20 cellular contexts compared by ENCODE assay signal in genomic region chr6:167558213-167558869, GRCh38.
DNase-seq lines count a peak whose midpoint lies in the region; TF ChIP-seq lines count a peak whose summit lies in the region.
"Had no signal": no experiment of that assay in that cellular context is flagged by ENCODE, and none has a peak within 500 bp of the region (broad histone marks: within the 10 kb centered on the region; RNA-seq: fewer than 3 reads in every experiment).

No MANE protein-coding gene starts in this region.

- 92% methylated on average over 7 to 8 of the region's 10 CpGs for WGBS in mesodermal cell (ENCODE audit: insufficient coverage in 2 of 2), 2 experiments
- WGBS in thyroid gland, 2 donors = 80 to 82% methylated on average over 9 to 10 of the region's 10 CpGs

- TF ChIP-seq POLR2A in thyroid gland (IDR thresholded peaks at IDR 0.05) = no peak

- H3K27me3 ChIP-seq in BLaER1 = no peaks in the 10 kb centered on the region
- no peaks in the 10 kb centered on the region for H3K27me3 ChIP-seq in SJSA1 (replicated peaks)
- no peaks in the 10 kb centered on the region for H3K27me3 ChIP-seq in colonic mucosa
- no peaks in the 10 kb centered on the region for H3K27me3 ChIP-seq in thyroid gland
- H3K27me3 ChIP-seq: dorsolateral prefrontal cortex, gastrocnemius medialis had no signal

- DNase-seq in SJSA1 (ENCODE audit: low read depth in 1 of 2, low spot score in 2 of 2) (peak; percentile 89 to 94), putamen (ENCODE audit: low spot score) (peak; percentile 55), colonic mucosa (no peak), thyroid gland (no peak), NCI-H1105 treated with DMSO at 0.1 percent for 48 hours (lab: John Stamatoyannopoulos, UW) (no peak), COR-L47 (lab: John Stamatoyannopoulos, UW) (no peak)
- DNase-seq: activated CD4-positive, alpha-beta memory T cell treated with anti-CD3 and anti-CD28 coated beads for 36 hours; activated CD4-positive, CD25-positive, alpha-beta regulatory T cell treated with anti-CD3 and anti-CD28 coated beads, Interleukin-2, amount 50 U/mL, for 72 hours; activated naive CD4-positive, alpha-beta T cell treated with Interleukin-2 at 50 U/mL for 16 hours; DMS53; dorsolateral prefrontal cortex; NCI-H146; NCI-H345; NCI-H69; stimulated activated CD4-positive, alpha-beta T cell treated with anti-CD3 and anti-CD28 coated beads, Interleukin-2, amount 100 ng/mL, for 24 hours; stimulated activated naive CD8-positive, alpha-beta T cell treated with anti-CD3 and anti-CD28 coated beads, Interleukin-15, Interleukin-2, amounts not matched to agents 100 U/mL and 50 U/mL, for 24 hours had no signal

- H3K9ac ChIP-seq in BLaER1 (no peak overlapping the region; the same call in 1 of the 2 replicates), colonic mucosa (ENCODE audit: low read depth in 2 of 2, low read length in 2 of 2) (no peak overlapping the region)
- H3K9ac ChIP-seq: KMS-11 had no signal

- peaks cover 53% of the 10 kb centered on the region for H3K4me1 ChIP-seq in BLaER1
- peaks cover 40% of the 10 kb centered on the region for H3K4me1 ChIP-seq in SJSA1 (replicated peaks)
- peaks cover 11% of the 10 kb centered on the region for H3K4me1 ChIP-seq in mesodermal cell (ENCODE audit: control insufficient read depth, insufficient read depth, low read length, poor library complexity, severe bottlenecking)
- no peaks in the 10 kb centered on the region for H3K4me1 ChIP-seq in colonic mucosa
- H3K4me1 ChIP-seq in thyroid gland = no peaks in the 10 kb centered on the region

- no peaks in the 10 kb centered on the region for H4K20me1 ChIP-seq in BLaER1

- H3K27ac ChIP-seq in BLaER1 (peak overlapping the region; percentile 61; the same call in 1 of the 2 replicates), SJSA1 (peak overlapping the region; percentile 78), mesodermal cell (ENCODE audit: low read depth, low read length, severe bottlenecking) (peak overlapping the region; percentile 25), colonic mucosa (no peak overlapping the region), thyroid gland (no peak overlapping the region)
- H3K27ac ChIP-seq: dorsolateral prefrontal cortex, KMS-11 had no signal

- no peak overlapping the region for H3K4me3 ChIP-seq in BLaER1
- no peak overlapping the region for H3K4me3 ChIP-seq in SJSA1
- no peak overlapping the region for H3K4me3 ChIP-seq in mesodermal cell (ENCODE audit: extremely low read depth, insufficient read depth, low read length, poor library complexity, severe bottlenecking)
- H3K4me3 ChIP-seq in colonic mucosa = no peak overlapping the region
- no peak overlapping the region for H3K4me3 ChIP-seq in thyroid gland (replicated peaks in 1 of 3)
- H3K4me3 ChIP-seq: dorsolateral prefrontal cortex, gastrocnemius medialis had no signal

- H3K9me3 ChIP-seq in BLaER1 (peaks cover 29% of the 10 kb centered on the region), SJSA1 (replicated peaks) (no peaks in the 10 kb centered on the region), mesodermal cell (ENCODE audit: control insufficient read depth, low read length) (no peaks in the 10 kb centered on the region), colonic mucosa (no peaks in the 10 kb centered on the region), thyroid gland (no peaks in the 10 kb centered on the region)

- H3K4me2 ChIP-seq in BLaER1 = peak overlapping the region; percentile 74
- H3K4me2 ChIP-seq: KMS-11 had no signal

- H3K36me3 ChIP-seq in BLaER1 = no peaks in the 10 kb centered on the region
- no peaks in the 10 kb centered on the region for H3K36me3 ChIP-seq in SJSA1
- no peaks in the 10 kb centered on the region for H3K36me3 ChIP-seq in mesodermal cell (ENCODE audit: control insufficient read depth, insufficient read depth, low read length)
- H3K36me3 ChIP-seq in colonic mucosa = no peaks in the 10 kb centered on the region
- no peaks in the 10 kb centered on the region for H3K36me3 ChIP-seq in thyroid gland
- H3K36me3 ChIP-seq: gastrocnemius medialis had no signal

- intact Hi-C loops in colonic mucosa (cut with DNase I) = no loop called here
- intact Hi-C loops in thyroid gland (cut with DNase I) = no loop called here

- TF ChIP-seq CTCF in colonic mucosa (IDR thresholded peaks at IDR 0.05) (no peak), thyroid gland (IDR thresholded peaks at IDR 0.05) (no peak)

Comparison
In these comparisons a context has a peak if more than half of its experiments do, and no peak if none do; other contexts are left out.
1. H3K27ac ChIP-seq: peak in BLaER1 (single experiment), SJSA1 (single experiment) and mesodermal cell (single experiment); none in colonic mucosa (single experiment) and thyroid gland (0 of 3).
2. DNase-seq: peak in SJSA1 (2 of 2) and putamen (single experiment); none in colonic mucosa (single experiment), thyroid gland (0 of 2), NCI-H1105 treated with DMSO at 0.1 percent for 48 hours (single experiment) and COR-L47 (single experiment).